20 cellular contexts compared by ENCODE assay signal in genomic region chr3:43268636-43269035, GRCh38. TPM values are rescaled to one million over a fixed set of nuclear protein-coding genes. Genes with fewer than 3 reads are reported as not detected.
DNase-seq lines count a peak whose midpoint lies in the region; ATAC-seq, FAIRE-seq and TF ChIP-seq lines count a peak whose summit lies in the region.
"Had no signal": no experiment of that assay in that cellular context is flagged by ENCODE, and none has a peak within 500 bp of the region (broad histone marks: within the 10 kb centered on the region; RNA-seq: fewer than 3 reads in every experiment).

No MANE protein-coding gene starts in this region.

- no peaks in the 10 kb centered on the region for H3K9me2 ChIP-seq in PC-3 (replicated peaks; ENCODE audit: low read length)

- H3K27ac ChIP-seq in PC-3 (ENCODE audit: low read length) = no peak overlapping the region
- peak overlapping the region; percentile 59 for H3K27ac ChIP-seq in suprapubic skin
- H3K27ac ChIP-seq: BLaER1 treated with 17β-estradiol and CSF1 and Interleukin-3, amounts not matched to agents 10 nM and 100 nM had no signal

- no peak for FAIRE-seq in bronchial epithelial cell (lab: Jason Lieb, UNC)
- FAIRE-seq: H1, RCC 7860 had no signal

- H3K9me3 Mint-ChIP-seq in activated naive CD4-positive, alpha-beta T cell treated with anti-CD3 and anti-CD28 coated beads, Interleukin-2, amount 50 U/mL, for 72 hours = peaks cover 3 to 6% of the 10 kb centered on the region in 2 donors

- CTCF ChIA-PET in PC-3 (lab: Charles Lee) = no interaction called here

- no TSS peak for BruUV-seq in PC-3 (replicated peaks; lab: Mats Ljungman, UMichigan)

- H3K9me3 ChIP-seq in PC-3 (ENCODE audit: low read length) (no peaks in the 10 kb centered on the region), suprapubic skin (no peaks in the 10 kb centered on the region)
- H3K9me3 ChIP-seq: BLaER1 treated with 17β-estradiol and CSF1 and Interleukin-3, amounts not matched to agents 10 nM and 100 nM had no signal

- TF ChIP-seq POLR2A in suprapubic skin (IDR thresholded peaks at IDR 0.05) = no peak

- TF ChIP-seq CTCF in PC-3 (conservative IDR thresholded peaks at IDR 0.05; ENCODE audit: low read depth, low read length) (no peak), bronchial epithelial cell (IDR thresholded peaks at IDR 0.05; ENCODE audit: insufficient read depth, low read length, severe bottlenecking) (no peak), suprapubic skin (IDR thresholded peaks at IDR 0.05) (no peak)

- peak; percentile 52 to 56 for ATAC-seq in activated naive CD4-positive, alpha-beta T cell treated with anti-CD3 and anti-CD28 coated beads, Interleukin-2, amount 50 U/mL, for 72 hours
- peak; percentile 75 for ATAC-seq in PC-3
- ATAC-seq in HG03039 (IDR thresholded peaks at IDR 0.05; ENCODE audit: unreplicated experiment) = no peak
- ATAC-seq: Right ventricle myocardium inferior had no signal

- POLR2A ChIA-PET in PC-3 (lab: Charles Lee; ENCODE audit: unreplicated experiment) = no interaction called here

- H3K79me2 ChIP-seq in PC-3 (ENCODE audit: low read length) = no peaks in the 10 kb centered on the region

- H4K20me1 ChIP-seq in PC-3 (ENCODE audit: low read length) = no peaks in the 10 kb centered on the region
- H4K20me1 ChIP-seq: BLaER1 treated with 17β-estradiol and CSF1 and Interleukin-3, amounts not matched to agents 10 nM and 100 nM had no signal

- no peaks in the 10 kb centered on the region for H3F3A ChIP-seq in PC-3 (ENCODE audit: low read length, unreplicated experiment)

- no peak for TF ChIP-seq EP300 in suprapubic skin (IDR thresholded peaks at IDR 0.05)

- no peak overlapping the region for H2AFZ ChIP-seq in PC-3 (ENCODE audit: low read length)

- H3K4me1 ChIP-seq in PC-3 (ENCODE audit: insufficient read depth, low read length) (no peaks in the 10 kb centered on the region; the same call in 1 of the 2 replicates), suprapubic skin (peaks cover 29% of the 10 kb centered on the region)

- WGBS in suprapubic skin = 68% methylated on average over 1 of the region's 1 CpG

- DNase-seq in activated naive CD4-positive, alpha-beta T cell treated with anti-CD3 and anti-CD28 coated beads, Interleukin-2, amount 50 U/mL, for 72 hours (ENCODE audit: low spot score in 2 of 2) = no peak
- no peak for DNase-seq in activated naive CD4-positive, alpha-beta T cell (lab: John Stamatoyannopoulos, UW)
- peak; percentile 37 for DNase-seq in PC-3
- peak; percentile 55 for DNase-seq in bronchial epithelial cell (ENCODE audit: low read depth)
- DNase-seq in suprapubic skin (ENCODE audit: low spot score in 2 of 2) = no peak
- DNase-seq in NCI-H1417 treated with DMSO at 0.1 percent for 48 hours (lab: John Stamatoyannopoulos, UW) = no peak
- DNase-seq: CD4-positive, alpha-beta memory T cell; GDM1; IMR-90; MV-4-11; NCI-H1105 treated with DMSO at 0.1 percent for 48 hours; NCI-H1694; NCI-H2081 treated with DMSO at 0.1 percent for 48 hours; NCI-H2171 treated with DMSO at 0.1 percent for 48 hours; NCI-H524 treated with DMSO at 0.1 percent for 48 hours had no signal

- no peak overlapping the region for H3K4me3 ChIP-seq in PC-3 (ENCODE audit: low read length)
- H3K4me3 ChIP-seq in bronchial epithelial cell (ENCODE audit: low read depth, low read length) = no peak overlapping the region
- H3K4me3 ChIP-seq in suprapubic skin = no peak overlapping the region
- H3K4me3 ChIP-seq: BLaER1 treated with 17β-estradiol and CSF1 and Interleukin-3, amounts not matched to agents 10 nM and 100 nM had no signal

- H3K27ac Mint-ChIP-seq in activated naive CD4-positive, alpha-beta T cell treated with anti-CD3 and anti-CD28 coated beads, Interleukin-2, amount 50 U/mL, for 72 hours = no peak overlapping the region
- H3K27ac Mint-ChIP-seq: CD4-positive, alpha-beta memory T cell had no signal

- H3K9ac ChIP-seq in PC-3 (ENCODE audit: low read length) = no peak overlapping the region
- H3K9ac ChIP-seq: BLaER1 treated with 17β-estradiol and CSF1 and Interleukin-3, amounts not matched to agents 10 nM and 100 nM had no signal

- H3K27me3 ChIP-seq in PC-3 (ENCODE audit: low read length) (no peaks in the 10 kb centered on the region), bronchial epithelial cell (ENCODE audit: control insufficient read depth, insufficient read depth, low read length) (no peaks in the 10 kb centered on the region), suprapubic skin (no peaks in the 10 kb centered on the region)
- H3K27me3 ChIP-seq: BLaER1 treated with 17β-estradiol and CSF1 and Interleukin-3, amounts not matched to agents 10 nM and 100 nM had no signal

- intact Hi-C loops in PC-3 (cut with micrococcal nuclease) = no loop called here

- no peak overlapping the region for H3K4me2 ChIP-seq in PC-3 (ENCODE audit: low read length)
- H3K4me2 ChIP-seq: BLaER1 treated with 17β-estradiol and CSF1 and Interleukin-3, amounts not matched to agents 10 nM and 100 nM had no signal

- no peaks in the 10 kb centered on the region for H3K36me3 Mint-ChIP-seq in activated naive CD4-positive, alpha-beta T cell treated with anti-CD3 and anti-CD28 coated beads, Interleukin-2, amount 50 U/mL, for 72 hours
- H3K36me3 Mint-ChIP-seq: CD4-positive, alpha-beta memory T cell had no signal

- H3K36me3 ChIP-seq in PC-3 (ENCODE audit: low read depth, low read length) = no peaks in the 10 kb centered on the region
- H3K36me3 ChIP-seq in bronchial epithelial cell (ENCODE audit: control insufficient read depth, insufficient read depth, low read length) = no peaks in the 10 kb centered on the region
- no peaks in the 10 kb centered on the region for H3K36me3 ChIP-seq in suprapubic skin
- H3K36me3 ChIP-seq: BLaER1 treated with 17β-estradiol and CSF1 and Interleukin-3, amounts not matched to agents 10 nM and 100 nM had no signal

RNA-seq across cellular contexts. Expression of gene SNRK, which starts 17.7 kb away (rescaled TPM):
- 10 to 100 TPM; 21.2 to 28.6 TPM for total RNA-seq in activated naive CD4-positive, alpha-beta T cell treated with anti-CD3 and anti-CD28 coated beads, Interleukin-2, amount 50 U/mL, for 72 hours
- total RNA-seq in PC-3 (2014; rRNA removed) (53.3 and 53.4 TPM in 2 replicates), bronchial epithelial cell (28.3 and 29.7 TPM in 2 replicates), suprapubic skin (100 to 1,000 TPM; 107 to 213 (median 177) TPM)

Comparison
In these comparisons a context has a peak if more than half of its experiments do, and no peak if none do; other contexts are left out.
1. DNase-seq: peak in PC-3 (single experiment) and bronchial epithelial cell (single experiment); none in activated naive CD4-positive, alpha-beta T cell treated with anti-CD3 and anti-CD28 coated beads, Interleukin-2, amount 50 U/mL, for 72 hours (0 of 2), activated naive CD4-positive, alpha-beta T cell (0 of 4), suprapubic skin (0 of 2) and NCI-H1417 treated with DMSO at 0.1 percent for 48 hours (single experiment).